7 cellular contexts compared by ENCODE assay signal in the genomic region with DNA sequence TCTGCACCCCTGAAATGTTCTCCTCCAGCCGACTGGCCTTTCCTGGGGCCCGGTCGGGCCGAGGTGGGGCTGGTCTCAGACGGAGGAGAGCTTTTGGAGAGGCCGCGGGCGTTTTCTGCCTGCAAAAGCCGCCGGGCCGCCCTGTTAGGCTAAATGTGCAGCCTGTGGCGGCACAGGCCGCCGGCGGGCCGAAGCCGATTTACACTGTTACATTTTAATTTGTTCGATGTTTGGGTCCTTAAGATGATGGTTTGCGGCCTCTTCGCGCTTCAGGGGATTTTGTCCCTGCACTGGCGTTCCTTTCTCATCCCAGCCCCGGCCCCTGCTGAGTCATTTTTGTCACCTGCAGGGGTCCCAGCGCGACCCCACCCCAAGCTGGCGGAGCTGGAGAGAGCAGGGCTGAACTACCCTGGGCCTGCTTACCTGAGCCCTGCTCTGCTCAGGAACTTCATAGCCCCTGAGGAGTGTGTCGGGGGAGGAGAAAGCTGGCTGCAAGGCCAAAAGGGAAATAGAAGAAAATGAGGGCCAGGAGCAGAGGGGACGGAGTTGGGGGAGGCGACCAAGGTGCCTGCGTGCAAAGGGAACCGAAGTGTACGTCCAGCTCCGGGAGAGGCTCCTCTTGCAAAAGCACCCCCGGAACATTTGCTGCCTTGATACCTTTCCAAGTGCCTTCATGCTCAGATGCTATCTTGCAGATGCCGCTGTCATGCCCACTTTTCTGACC. TPM values are rescaled to one million over a fixed set of nuclear protein-coding genes. Genes with fewer than 3 reads are reported as not detected.
DNase-seq lines count a peak whose midpoint lies in the region; ATAC-seq and TF ChIP-seq lines count a peak whose summit lies in the region.

No MANE protein-coding gene starts in this region.

- H3K36me3 Mint-ChIP-seq in MCF 10A (ENCODE audit: insufficient read depth, unreplicated experiment), result peaks cover 6% of the 10 kb centered on the region
- peaks cover 5 to 15% of the 10 kb centered on the region in 2 donors for H3K36me3 Mint-ChIP-seq in stimulated activated naive B cell treated with anti-CD40 and anti-IgM and Interleukin-4, amounts not matched to agents 10 μg/mL and 1 μg/mL and 100 μg/mL, for 72 hours

- H3K4me3 ChIP-seq in GM08714 (ENCODE audit: low read length), result peak overlapping the region; percentile 66; the same call in 1 of the 2 replicates

- no peaks in the 10 kb centered on the region for H3K9me3 Mint-ChIP-seq in MCF 10A (ENCODE audit: unreplicated experiment)
- no peaks in the 10 kb centered on the region for H3K9me3 Mint-ChIP-seq in stimulated activated naive B cell treated with anti-CD40 and anti-IgM and Interleukin-4, amounts not matched to agents 10 μg/mL and 1 μg/mL and 100 μg/mL, for 72 hours

- H3K4me3 Mint-ChIP-seq in MCF 10A (ENCODE audit: unreplicated experiment), result peak overlapping the region; percentile 98
- H3K4me3 Mint-ChIP-seq in stimulated activated naive B cell treated with anti-CD40 and anti-IgM and Interleukin-4, amounts not matched to agents 10 μg/mL and 1 μg/mL and 100 μg/mL, for 72 hours, result peak overlapping the region; percentile 97

- H3K27ac Mint-ChIP-seq in MCF 10A (ENCODE audit: low read depth, unreplicated experiment), result peak overlapping the region; percentile 90
- H3K27ac Mint-ChIP-seq in stimulated activated naive B cell treated with anti-CD40 and anti-IgM and Interleukin-4, amounts not matched to agents 10 μg/mL and 1 μg/mL and 100 μg/mL, for 72 hours, result peak overlapping the region; percentile 96

- H3K27me3 Mint-ChIP-seq in MCF 10A (ENCODE audit: insufficient read depth, unreplicated experiment), result peaks cover 37% of the 10 kb centered on the region
- peaks cover 0 to 20% of the 10 kb centered on the region in 2 donors for H3K27me3 Mint-ChIP-seq in stimulated activated naive B cell treated with anti-CD40 and anti-IgM and Interleukin-4, amounts not matched to agents 10 μg/mL and 1 μg/mL and 100 μg/mL, for 72 hours

- CTCF ChIA-PET in MCF 10A (lab: Yijun Ruan, JAX), result interaction anchor here (0.5 to 5.4 kb wide), 3 partner anchors 12 to 856 kb away, joined by 3 to 42 read pairs (median 3); no protein-coding TSS in a partner anchor

- H3K4me1 Mint-ChIP-seq in MCF 10A (ENCODE audit: insufficient read depth, unreplicated experiment), result peaks cover 15% of the 10 kb centered on the region
- H3K4me1 Mint-ChIP-seq in stimulated activated naive B cell treated with anti-CD40 and anti-IgM and Interleukin-4, amounts not matched to agents 10 μg/mL and 1 μg/mL and 100 μg/mL, for 72 hours, result peaks cover 14 to 20% of the 10 kb centered on the region in 2 donors

- no TSS peak for BruUV-seq in MCF 10A (replicated peaks; lab: Mats Ljungman, UMichigan)

- no peak for TF ChIP-seq CTCF in MCF 10A (IDR thresholded peaks at IDR 0.05; ENCODE audit: unreplicated experiment)

- intact Hi-C loops in MCF 10A (cut with micrococcal nuclease), result loop anchor here (1.0 kb wide), 1 partner anchor 31 kb away; no protein-coding TSS in a partner anchor

- ATAC-seq in HG02759 (IDR thresholded peaks at IDR 0.05; ENCODE audit: unreplicated experiment), result peak; percentile 10
- peak; percentile 14 for ATAC-seq in stimulated activated naive B cell treated with anti-CD40 and anti-IgM and Interleukin-4, amounts not matched to agents 10 μg/mL and 1 μg/mL and 100 μg/mL, for 72 hours (replicated peaks)

- peak; percentile 66 for DNase-seq in NOMO-1 treated with dmso at 0.1 percent for 144 hours (lab: John Stamatoyannopoulos, UW; ENCODE audit: unreplicated experiment)
- no peak for DNase-seq in MCF 10A (ENCODE audit: unreplicated experiment)
- peak; percentile 6 for DNase-seq in kidney tubule cell (ENCODE audit: low spot score)
- peak; percentile 17 for DNase-seq in stimulated activated naive B cell treated with anti-CD40 and anti-IgM and Interleukin-4, amounts not matched to agents 10 μg/mL and 1 μg/mL and 100 μg/mL, for 72 hours
- no peak for DNase-seq in A172 (ENCODE audit: low spot score)

- POLR2A ChIA-PET in MCF 10A (lab: Yijun Ruan, JAX), result interaction anchor here (0.7 to 6.3 kb wide), 4 partner anchors 9 to 86 kb away, joined by 3 to 30 read pairs (median 5); no protein-coding TSS in a partner anchor

RNA-seq across cellular contexts. Expression of gene RBBP7, which starts 0.9 kb away (rescaled TPM):
- total RNA-seq in MCF 10A (2022), result 81.9 and 95.2 TPM in 2 replicates
- total RNA-seq in A172 (2014; rRNA removed; shearing (Covaris generic)), result 260 and 261 TPM in 2 replicates

Comparison
In these comparisons a context has a peak if more than half of its experiments do, and no peak if none do; other contexts are left out.
1. DNase-seq: peak in NOMO-1 treated with dmso at 0.1 percent for 144 hours (single experiment), kidney tubule cell (single experiment) and stimulated activated naive B cell treated with anti-CD40 and anti-IgM and Interleukin-4, amounts not matched to agents 10 μg/mL and 1 μg/mL and 100 μg/mL, for 72 hours (single experiment); none in MCF 10A (single experiment) and A172 (single experiment).